1 cellular context compared by ENCODE assay signal in genomic region chr15:88645171-88646087, GRCh38.
TF ChIP-seq lines count a peak whose summit lies in the region.

No MANE protein-coding gene starts in this region.

TF ChIP-seq in GM12878, 131 proteins besides CTCF, POLR2A, EP300 and RAD21:
- no peak for TF ChIP-seq ZBED1 (IDR thresholded peaks at IDR 0.05; ENCODE audit: borderline replicate concordance)
- TF ChIP-seq SKIL (IDR thresholded peaks at IDR 0.05; ENCODE audit: low read depth, poor library complexity, severe bottlenecking), result no peak
- TF ChIP-seq GABPA (IDR thresholded peaks at IDR 0.05; ENCODE audit: low read depth), result no peak
- TF ChIP-seq POLR2AphosphoS5 (IDR thresholded peaks at IDR 0.05; ENCODE audit: low read length), result no peak
- no peak for TF ChIP-seq NFIC (IDR thresholded peaks at IDR 0.05; ENCODE audit: low read depth, low read length)
- no peak for TF ChIP-seq WRNIP1 (IDR thresholded peaks at IDR 0.05; ENCODE audit: borderline replicate concordance, low read depth, low read length)
- TF ChIP-seq FOXK2 (IDR thresholded peaks at IDR 0.05), result no peak
- TF ChIP-seq NRF1 (conservative IDR thresholded peaks at IDR 0.05; ENCODE audit: low read depth, low read length), result no peak
- TF ChIP-seq BHLHE40 (IDR thresholded peaks at IDR 0.05; ENCODE audit: borderline replicate concordance in 1 of 2, low read depth in 2 of 2, low read length in 1 of 2), result no peak
- TF ChIP-seq ZNF24 (IDR thresholded peaks at IDR 0.05), result no peak
- no peak for TF ChIP-seq MYB (IDR thresholded peaks at IDR 0.05; ENCODE audit: borderline replicate concordance, low read depth, low read length)
- TF ChIP-seq NR2F1 (conservative IDR thresholded peaks at IDR 0.05), result no peak
- TF ChIP-seq ZBTB4 (CRISPR knock-in tag; IDR thresholded peaks at IDR 0.05), result no peak
- no peak for TF ChIP-seq PKNOX1 (IDR thresholded peaks at IDR 0.05)
- no peak for TF ChIP-seq CHD1 (IDR thresholded peaks at IDR 0.05; ENCODE audit: low read depth, low read length)
- TF ChIP-seq PAX5 (IDR thresholded peaks at IDR 0.05; ENCODE audit: borderline replicate concordance, low read depth, low read length), result no peak
TF ChIP-seq in GM12878: peak in this region for 0.
